8 cellular contexts compared by ENCODE assay signal in the genomic region with DNA sequence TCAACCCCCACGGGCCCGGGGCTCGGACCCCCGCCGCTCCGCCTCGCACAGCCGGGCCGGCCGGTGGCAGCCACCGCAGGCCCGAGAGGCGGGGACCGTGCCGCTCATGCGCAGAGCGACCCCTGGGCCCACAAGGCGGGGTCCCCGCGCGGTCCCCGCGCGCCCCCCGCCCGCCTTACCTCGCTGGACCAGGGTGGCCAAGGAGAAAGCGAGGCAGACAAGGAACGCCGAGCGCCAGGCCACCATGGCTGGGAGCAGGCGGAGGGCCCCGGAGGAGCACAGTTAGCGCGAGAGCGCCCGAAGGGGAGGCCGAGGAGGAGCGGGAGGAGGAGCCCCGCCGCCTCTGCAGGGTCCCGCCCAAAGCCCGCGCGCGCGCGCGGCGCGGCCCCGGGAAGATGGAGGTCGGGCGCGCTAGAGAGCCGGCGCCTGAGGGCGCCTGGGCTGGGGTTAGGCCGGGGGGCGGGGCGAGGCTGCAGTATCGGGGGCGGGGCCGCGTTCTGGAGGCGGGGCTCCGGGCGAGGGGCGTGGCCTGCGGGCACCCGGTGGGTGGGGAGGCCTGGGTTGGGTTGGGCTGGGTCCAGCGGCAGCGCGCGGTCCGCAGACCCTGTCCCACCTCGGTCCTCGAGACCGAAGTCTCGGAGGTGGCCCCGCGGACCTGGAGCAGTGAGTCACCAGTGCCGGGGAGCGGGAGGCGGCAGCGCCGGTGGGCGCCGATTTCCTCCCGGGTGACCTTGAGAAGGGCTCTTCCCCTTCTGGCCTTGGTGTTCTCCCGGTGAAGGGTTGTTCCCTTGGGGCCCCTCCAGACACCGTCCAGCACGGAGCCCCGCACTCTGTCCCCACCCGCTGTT. TPM values are rescaled to one million over a fixed set of nuclear protein-coding genes. Genes with fewer than 3 reads are reported as not detected.
DNase-seq lines count a peak whose midpoint lies in the region; TF ChIP-seq lines count a peak whose summit lies in the region.

A gene with protein sequence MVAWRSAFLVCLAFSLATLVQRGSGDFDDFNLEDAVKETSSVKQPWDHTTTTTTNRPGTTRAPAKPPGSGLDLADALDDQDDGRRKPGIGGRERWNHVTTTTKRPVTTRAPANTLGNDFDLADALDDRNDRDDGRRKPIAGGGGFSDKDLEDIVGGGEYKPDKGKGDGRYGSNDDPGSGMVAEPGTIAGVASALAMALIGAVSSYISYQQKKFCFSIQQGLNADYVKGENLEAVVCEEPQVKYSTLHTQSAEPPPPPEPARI (minus strand): TSS at position 326 of the 848 bp plus-strand sequence. CDS start 80 bp downstream, at position 246.

- peak within 1 kb of the TSS; percentile 42 to 86 (median 82) for H3K27ac Mint-ChIP-seq in nephron

- DNase-seq in EL, result peak; percentile 85
- DNase-seq in H4 (ENCODE audit: low spot score), result peak; percentile 54
- DNase-seq in LoVo (ENCODE audit: low spot score), result peak; percentile 81
- peak; percentile 86 for DNase-seq in activated effector memory CD4-positive, alpha-beta T cell treated with Interleukin-2 at 50 U/mL for 16 hours
- peak; percentile 82 for DNase-seq in fibroblast of pulmonary artery (ENCODE audit: low read depth)
- peak; percentile 80 for DNase-seq in stimulated activated naive CD4-positive, alpha-beta T cell treated with Interleukin-2 at 50 U/mL for 16 hours (lab: John Stamatoyannopoulos, UW)

- peak within 1 kb of the TSS; percentile 65 for H3K4me3 ChIP-seq in fibroblast of pulmonary artery (replicated peaks; ENCODE audit: low read depth, low read length)

- TF ChIP-seq CTCF in fibroblast of pulmonary artery (IDR thresholded peaks at IDR 0.05; ENCODE audit: low read length, missing control alignments) (no peak), nephron (IDR thresholded peaks at IDR 0.05; ENCODE audit: unreplicated experiment in 3 of 3) (no peak)

- TF ChIP-seq POLR2A in Raji (IDR thresholded peaks at IDR 0.05; ENCODE audit: insufficient read depth, low read depth, low read length), result peak; percentile 65

- H3K9me3 Mint-ChIP-seq in nephron, result no peaks in the 10 kb centered on the region

- H3K4me3 Mint-ChIP-seq in nephron, result peak within 1 kb of the TSS; percentile 85 to 91 (median 90)

- H3K4me1 Mint-ChIP-seq in nephron, result peaks cover 8% of the 10 kb centered on the region

- peaks cover 6% of the 10 kb centered on the region for H3K36me3 Mint-ChIP-seq in nephron (ENCODE audit: low read depth)

- H3K27me3 Mint-ChIP-seq in nephron (ENCODE audit: low read depth), result peaks cover under 1% of the 10 kb centered on the region

RNA-seq across cellular contexts. Expression of the gene that starts here (rescaled TPM):
- 43.3 and 51.1 TPM in 2 replicates for total RNA-seq in H4 (2014; rRNA removed; shearing (Covaris generic))

Comparison
In these comparisons a context has a peak if more than half of its experiments do, and no peak if none do; other contexts are left out.
1. Peak in every context shown above with its lines: DNase-seq and H3K4me3 ChIP-seq.